Comparison of ENCODE assay signal across 28 cellular contexts in the genomic region with DNA sequence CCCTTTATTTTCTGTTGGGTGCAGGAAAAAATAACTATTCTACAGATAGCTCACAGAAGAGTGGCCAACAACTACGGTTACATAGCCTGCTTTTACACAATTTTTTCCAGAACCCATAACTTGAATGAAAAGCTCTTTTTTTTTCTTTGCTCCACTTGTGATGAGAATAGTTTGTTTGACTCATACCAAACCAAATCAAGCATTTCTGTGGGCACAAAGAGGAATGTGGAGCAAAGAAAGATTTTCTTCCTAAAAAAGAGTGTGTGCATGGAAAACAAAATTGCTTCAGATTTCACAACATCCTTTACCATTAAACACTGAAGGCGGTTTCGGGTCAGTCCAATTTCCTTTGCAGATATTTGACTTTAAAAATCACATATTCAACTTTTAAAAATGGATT. TPM values are rescaled to one million over a fixed set of nuclear protein-coding genes. Genes with fewer than 3 reads are reported as not detected.
DNase-seq lines count a peak whose midpoint lies in the region; TF ChIP-seq lines count a peak whose summit lies in the region.
"Had no signal": no experiment of that assay in that cellular context is flagged by ENCODE, and none has a peak within 500 bp of the region (broad histone marks: within the 10 kb centered on the region; RNA-seq: fewer than 3 reads in every experiment).

No MANE protein-coding gene starts in this region.

- TF ChIP-seq CTCF in AG10803 (conservative IDR thresholded peaks at IDR 0.05; ENCODE audit: low read length): no peak

- DNase-seq in AG10803 (ENCODE audit: low read depth): peak; percentile 93
- DNase-seq in RPMI7951 (ENCODE audit: low read depth): peak; percentile 19
- DNase-seq in fibroblast of gingiva (ENCODE audit: low read depth): peak; percentile 53
- DNase-seq in renal cortical epithelial cell (ENCODE audit: low read depth): peak; percentile 75
- no peak for DNase-seq in NCI-H1436 treated with DMSO at 0.1 percent for 48 hours (lab: John Stamatoyannopoulos, UW)
- DNase-seq in pons (ENCODE audit: low spot score): no peak
- DNase-seq in NCI-H1048 (lab: John Stamatoyannopoulos, UW): no peak
- DNase-seq in NCI-H748 (lab: John Stamatoyannopoulos, UW; ENCODE audit: unreplicated experiment): no peak
- DNase-seq: activated CD4-positive, alpha-beta T cell treated with anti-CD3 and anti-CD28 coated beads, Interleukin-2, amount 10 ng/mL, durations not matched to agents 24 days and 14 days; activated gamma-delta T cell treated with Interleukin-2 at 50 U/mL for 16 hours; activated T-cell treated with anti-CD3 and anti-CD28 coated beads, Interleukin-2, amount 50 U/mL, for 4 hours; cortex of kidney; DMS79; GOT3; hypothalamus; immature natural killer cell; left ventricle myocardium inferior; naive thymus-derived CD4-positive, alpha-beta T cell; NCI-H1694; NCI-H510A treated with DMSO at 0.1 percent for 48 hours; stimulated activated CD4-positive, alpha-beta T cell treated with anti-CD3 and anti-CD28 coated beads, Interleukin-1b, Interleukin-23, amount 100 ng/mL, for 48 hours; stomach; transverse colon had no signal

- H3K4me3 ChIP-seq in AG10803 (ENCODE audit: low read length): no peak overlapping the region
- H3K4me3 ChIP-seq: A549, breast epithelium, gastroesophageal sphincter, GM12878, left ventricle myocardium inferior, skin epidermis, stomach, transverse colon had no signal

RNA-seq across cellular contexts. Expression of a gene that starts 54.8 kb away (rescaled TPM):
- 6.7 and 11.7 TPM in 2 replicates for total RNA-seq in RPMI7951 (2014; rRNA removed; shearing (Covaris generic))
- 24.1 and 61.3 TPM in 2 replicates for total RNA-seq in renal cortical epithelial cell

Comparison
In these comparisons a context has a peak if more than half of its experiments do, and no peak if none do; other contexts are left out.
1. DNase-seq: peak in AG10803 (single experiment), RPMI7951 (single experiment), fibroblast of gingiva (single experiment) and renal cortical epithelial cell (single experiment); none in NCI-H1436 treated with DMSO at 0.1 percent for 48 hours (single experiment), pons (single experiment), NCI-H1048 (single experiment) and NCI-H748 (single experiment).